Comparison of ENCODE assay signal across 1 cellular context in genomic region chr1:25619101-25619890, GRCh38.
TF ChIP-seq lines count a peak whose summit lies in the region.

No MANE protein-coding gene starts in this region.

TF ChIP-seq in HCT116, 20 proteins besides CTCF, POLR2A, EP300 and RAD21 (continued from another document):
- TF ChIP-seq ZFX (IDR thresholded peaks at IDR 0.05) (no peak), CEBPB (IDR thresholded peaks at IDR 0.05; ENCODE audit: low read depth) (no peak), MAX (IDR thresholded peaks at IDR 0.05) (no peak), CBX3 (IDR thresholded peaks at IDR 0.05; ENCODE audit: low read depth) (no peak), EZH2 (IDR thresholded peaks at IDR 0.05) (no peak), YY1 (IDR thresholded peaks at IDR 0.05; ENCODE audit: extremely low read depth, insufficient replicate concordance, low read depth, low read length) (no peak)
